2 cellular contexts compared by ENCODE assay signal in the genomic region with DNA sequence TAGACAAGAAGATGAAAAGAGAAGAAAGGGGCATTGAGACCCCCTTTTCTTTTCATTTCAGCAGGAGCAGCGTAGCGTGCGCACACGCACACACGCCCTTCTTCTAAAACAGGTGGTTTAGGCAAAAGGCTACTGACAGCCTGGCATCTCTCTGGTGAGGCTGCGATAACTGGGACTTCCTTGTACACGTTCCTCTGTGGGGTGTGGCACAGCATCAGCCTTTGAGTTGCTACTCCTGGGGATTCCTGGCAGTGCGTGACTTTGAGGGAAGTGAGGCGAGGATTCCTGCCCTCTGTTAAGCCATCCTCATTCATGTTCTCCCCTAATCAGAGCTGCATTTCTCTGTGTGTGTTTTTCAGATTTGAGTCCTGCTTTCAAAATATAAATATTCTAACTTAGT.
TF ChIP-seq lines count a peak whose summit lies in the region.

No MANE protein-coding gene starts in this region.

TF ChIP-seq in GM23338, 12 proteins besides CTCF, POLR2A, EP300 and RAD21 (continued from another document):
- no peak for TF ChIP-seq POLR2AphosphoS5 (IDR thresholded peaks at IDR 0.05; ENCODE audit: low read depth)
- TF ChIP-seq ZNF462 (CRISPR knock-in tag; IDR thresholded peaks at IDR 0.05) = no peak
- TF ChIP-seq ZNF114 (CRISPR knock-in tag; IDR thresholded peaks at IDR 0.05) = no peak
- TF ChIP-seq, protein P1, sequence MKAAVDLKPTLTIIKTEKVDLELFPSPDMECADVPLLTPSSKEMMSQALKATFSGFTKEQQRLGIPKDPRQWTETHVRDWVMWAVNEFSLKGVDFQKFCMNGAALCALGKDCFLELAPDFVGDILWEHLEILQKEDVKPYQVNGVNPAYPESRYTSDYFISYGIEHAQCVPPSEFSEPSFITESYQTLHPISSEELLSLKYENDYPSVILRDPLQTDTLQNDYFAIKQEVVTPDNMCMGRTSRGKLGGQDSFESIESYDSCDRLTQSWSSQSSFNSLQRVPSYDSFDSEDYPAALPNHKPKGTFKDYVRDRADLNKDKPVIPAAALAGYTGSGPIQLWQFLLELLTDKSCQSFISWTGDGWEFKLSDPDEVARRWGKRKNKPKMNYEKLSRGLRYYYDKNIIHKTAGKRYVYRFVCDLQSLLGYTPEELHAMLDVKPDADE (IDR thresholded peaks at IDR 0.05) = no peak
- no peak for TF ChIP-seq ZNF331 (CRISPR knock-in tag; IDR thresholded peaks at IDR 0.05; ENCODE audit: low read depth)
- TF ChIP-seq REST (IDR thresholded peaks at IDR 0.05; ENCODE audit: unreplicated experiment) = no peak
- no peak for TF ChIP-seq STAT1 (IDR thresholded peaks at IDR 0.05; ENCODE audit: unreplicated experiment)

TF ChIP-seq in SK-N-SH, 30 proteins besides CTCF, POLR2A, EP300 and RAD21 (continued from another document):
- TF ChIP-seq GABPA (IDR thresholded peaks at IDR 0.05; ENCODE audit: low read depth) = no peak
TF ChIP-seq in SK-N-SH: peak in this region for 0.
